23 cellular contexts compared by ENCODE assay signal in genomic region chr13:48640767-48641166, GRCh38. TPM values are rescaled to one million over a fixed set of nuclear protein-coding genes. Genes with fewer than 3 reads are reported as not detected.
DNase-seq lines count a peak whose midpoint lies in the region; ATAC-seq, FAIRE-seq and TF ChIP-seq lines count a peak whose summit lies in the region.
"Had no signal": no experiment of that assay in that cellular context is flagged by ENCODE, and none has a peak within 500 bp of the region (broad histone marks: within the 10 kb centered on the region; RNA-seq: fewer than 3 reads in every experiment).

No MANE protein-coding gene starts in this region.

- TF ChIP-seq CTCF in progenitor cell of endocrine pancreas (IDR thresholded peaks at IDR 0.05; ENCODE audit: unreplicated experiment) (no peak), endothelial cell (IDR thresholded peaks at IDR 0.05; ENCODE audit: unreplicated experiment) (no peak)

- no peak overlapping the region for H3K4me3 Mint-ChIP-seq in activated T-helper 17 cell treated with anti-CD3 and anti-CD28 coated beads, Interleukin-2, amount 50 U/mL, for 72 hours
- peak overlapping the region in 2 of 10 donors; percentile 10 to 24 for H3K4me3 Mint-ChIP-seq in naive thymus-derived CD4-positive, alpha-beta T cell
- H3K4me3 Mint-ChIP-seq in progenitor cell of endocrine pancreas (ENCODE audit: low read depth) (no peak overlapping the region), endothelial cell (ENCODE audit: unreplicated experiment) (no peak overlapping the region)
- H3K4me3 Mint-ChIP-seq: CD4-positive, alpha-beta memory T cell had no signal

- no peaks in the 10 kb centered on the region for H3K4me1 Mint-ChIP-seq in activated T-helper 17 cell treated with anti-CD3 and anti-CD28 coated beads, Interleukin-2, amount 50 U/mL, for 72 hours
- H3K4me1 Mint-ChIP-seq in naive thymus-derived CD4-positive, alpha-beta T cell, result peaks cover 0 to 9% (median 0%) of the 10 kb centered on the region in 7 donors
- H3K4me1 Mint-ChIP-seq in progenitor cell of endocrine pancreas (ENCODE audit: low read depth), result peaks cover 8% of the 10 kb centered on the region
- H3K4me1 Mint-ChIP-seq in endothelial cell (ENCODE audit: unreplicated experiment), result no peaks in the 10 kb centered on the region
- H3K4me1 Mint-ChIP-seq: CD4-positive, alpha-beta memory T cell had no signal

- intact Hi-C loops in naive thymus-derived CD4-positive, alpha-beta T cell (cut with micrococcal nuclease), result no loop called here

- no peaks in the 10 kb centered on the region for H3K36me3 ChIP-seq in naive thymus-derived CD4-positive, alpha-beta T cell (ENCODE audit: control insufficient read depth in 2 of 3, insufficient read depth in 3 of 3, low read length in 3 of 3)
- H3K36me3 ChIP-seq: BE2C had no signal

- peaks cover 6% of the 10 kb centered on the region for H3K27me3 Mint-ChIP-seq in activated T-helper 17 cell treated with anti-CD3 and anti-CD28 coated beads, Interleukin-2, amount 50 U/mL, for 72 hours
- peaks cover 0 to 8% (median 4%) of the 10 kb centered on the region in 5 donors for H3K27me3 Mint-ChIP-seq in naive thymus-derived CD4-positive, alpha-beta T cell
- no peaks in the 10 kb centered on the region for H3K27me3 Mint-ChIP-seq in progenitor cell of endocrine pancreas
- H3K27me3 Mint-ChIP-seq in endothelial cell (ENCODE audit: unreplicated experiment), result no peaks in the 10 kb centered on the region

- POLR2A ChIA-PET in naive thymus-derived CD4-positive, alpha-beta T cell (lab: Charles Lee), result no interaction called here

- ATAC-seq in activated T-helper 17 cell treated with anti-CD3 and anti-CD28 coated beads, Interleukin-2, amount 50 U/mL, for 72 hours (replicated peaks), result no peak
- no peak for ATAC-seq in naive thymus-derived CD4-positive, alpha-beta T cell
- no peak for ATAC-seq in HG02678 (IDR thresholded peaks at IDR 0.05; ENCODE audit: unreplicated experiment)
- ATAC-seq: A549, GM12878 had no signal

- DNase-seq in GM19239 (ENCODE audit: insufficient read length, low spot score) (no peak), progenitor cell of endocrine pancreas (ENCODE audit: low spot score, unreplicated experiment) (no peak), SKM-1 treated with dmso at 0.1 percent for 144 hours (lab: John Stamatoyannopoulos, UW; ENCODE audit: unreplicated experiment) (no peak), endothelial cell (ENCODE audit: low spot score) (no peak), NCI-H226 (no peak)
- DNase-seq in naive thymus-derived CD4-positive, alpha-beta T cell, result no peak
- DNase-seq: 8988T; ACHN; AML-193; Caco-2; CD4-positive, alpha-beta memory T cell; DMS153; EL; GDM1; GOT3; H7; HCEC 1CT had no signal

- H3K27ac ChIP-seq in naive thymus-derived CD4-positive, alpha-beta T cell (ENCODE audit: low read depth, low read length), result no peak overlapping the region
- H3K27ac ChIP-seq: A549; BLaER1 treated with 17β-estradiol and CSF1 and Interleukin-3, amounts not matched to agents 10 nM and 100 nM had no signal

- peaks cover 0 to 16% (median 0%) of the 10 kb centered on the region in 3 experiments for H3K9me3 ChIP-seq in naive thymus-derived CD4-positive, alpha-beta T cell (ENCODE audit: control insufficient read depth in 2 of 3, low read length in 3 of 3)
- H3K9me3 ChIP-seq: A549 had no signal

- no peaks in the 10 kb centered on the region for H3K27me3 ChIP-seq in naive thymus-derived CD4-positive, alpha-beta T cell (ENCODE audit: control insufficient read depth in 2 of 2, insufficient read depth in 2 of 2, low read length in 2 of 2)
- H3K27me3 ChIP-seq: BE2C; BLaER1 treated with 17β-estradiol and CSF1 and Interleukin-3, amounts not matched to agents 10 nM and 100 nM had no signal

- no peak overlapping the region for H3K4me3 ChIP-seq in naive thymus-derived CD4-positive, alpha-beta T cell (ENCODE audit: low read length)
- H3K4me3 ChIP-seq: A549; BLaER1 treated with 17β-estradiol and CSF1 and Interleukin-3, amounts not matched to agents 10 nM and 100 nM; GM12878 had no signal

- no peaks in the 10 kb centered on the region for H3K36me3 Mint-ChIP-seq in activated T-helper 17 cell treated with anti-CD3 and anti-CD28 coated beads, Interleukin-2, amount 50 U/mL, for 72 hours (ENCODE audit: low read depth)
- peaks cover 0 to 11% (median 7%) of the 10 kb centered on the region in 5 donors for H3K36me3 Mint-ChIP-seq in naive thymus-derived CD4-positive, alpha-beta T cell
- H3K36me3 Mint-ChIP-seq in progenitor cell of endocrine pancreas (ENCODE audit: insufficient read depth), result no peaks in the 10 kb centered on the region
- H3K36me3 Mint-ChIP-seq in endothelial cell (ENCODE audit: low read depth, unreplicated experiment), result peaks cover 5% of the 10 kb centered on the region

- no peaks in the 10 kb centered on the region for H3K4me1 ChIP-seq in naive thymus-derived CD4-positive, alpha-beta T cell (ENCODE audit: control insufficient read depth in 2 of 2, insufficient read depth in 2 of 2, low read length in 2 of 2)
- H3K4me1 ChIP-seq: A549; BLaER1 treated with 17β-estradiol and CSF1 and Interleukin-3, amounts not matched to agents 10 nM and 100 nM; Caco-2 had no signal

- H3K9me3 Mint-ChIP-seq in activated T-helper 17 cell treated with anti-CD3 and anti-CD28 coated beads, Interleukin-2, amount 50 U/mL, for 72 hours, result peaks cover 10% of the 10 kb centered on the region
- H3K9me3 Mint-ChIP-seq in naive thymus-derived CD4-positive, alpha-beta T cell, result peaks cover 0 to 27% (median 12%) of the 10 kb centered on the region in 11 donors
- H3K9me3 Mint-ChIP-seq in progenitor cell of endocrine pancreas (ENCODE audit: low read depth) (peaks cover 19% of the 10 kb centered on the region), endothelial cell (ENCODE audit: unreplicated experiment) (peaks cover 4% of the 10 kb centered on the region)

- FAIRE-seq in GM19239 (lab: Jason Lieb, UNC), result peak; percentile 33
- FAIRE-seq: A549, GM12878 had no signal

- peak overlapping the region; percentile 25 for H3K27ac Mint-ChIP-seq in activated T-helper 17 cell treated with anti-CD3 and anti-CD28 coated beads, Interleukin-2, amount 50 U/mL, for 72 hours
- peak overlapping the region in 5 of 9 donors; percentile 15 to 42 (median 28) for H3K27ac Mint-ChIP-seq in naive thymus-derived CD4-positive, alpha-beta T cell
- H3K27ac Mint-ChIP-seq in progenitor cell of endocrine pancreas (peak overlapping the region; percentile 22), endothelial cell (ENCODE audit: unreplicated experiment) (no peak overlapping the region)

- CTCF ChIA-PET in naive thymus-derived CD4-positive, alpha-beta T cell (lab: Charles Lee), result no interaction called here

RNA-seq across cellular contexts. Expression of gene CYSLTR2, which starts 13.0 kb away (rescaled TPM):
- total RNA-seq in activated T-helper 17 cell treated with anti-CD3 and anti-CD28 coated beads, Interleukin-2, amount 50 U/mL, for 72 hours, result 1 to 10 TPM; 1.8 to 8.2 TPM
- 1 to 10 TPM; 2.1 to 6.5 (median 3.5) TPM for total RNA-seq in naive thymus-derived CD4-positive, alpha-beta T cell
- 1 to 10 TPM; 1.0 to 1.1 TPM for polyA plus RNA-seq in naive thymus-derived CD4-positive, alpha-beta T cell
- total RNA-seq in progenitor cell of endocrine pancreas, result 0.17 and 0.47 TPM in 2 replicates
- not detected for total RNA-seq in endothelial cell (ENCODE audit: unreplicated experiment)
- total RNA-seq: Caco-2, H7 had no signal
- polyA plus RNA-seq: A549 had no signal
